ENCODE assay signal across 8 cellular contexts in the genomic region with DNA sequence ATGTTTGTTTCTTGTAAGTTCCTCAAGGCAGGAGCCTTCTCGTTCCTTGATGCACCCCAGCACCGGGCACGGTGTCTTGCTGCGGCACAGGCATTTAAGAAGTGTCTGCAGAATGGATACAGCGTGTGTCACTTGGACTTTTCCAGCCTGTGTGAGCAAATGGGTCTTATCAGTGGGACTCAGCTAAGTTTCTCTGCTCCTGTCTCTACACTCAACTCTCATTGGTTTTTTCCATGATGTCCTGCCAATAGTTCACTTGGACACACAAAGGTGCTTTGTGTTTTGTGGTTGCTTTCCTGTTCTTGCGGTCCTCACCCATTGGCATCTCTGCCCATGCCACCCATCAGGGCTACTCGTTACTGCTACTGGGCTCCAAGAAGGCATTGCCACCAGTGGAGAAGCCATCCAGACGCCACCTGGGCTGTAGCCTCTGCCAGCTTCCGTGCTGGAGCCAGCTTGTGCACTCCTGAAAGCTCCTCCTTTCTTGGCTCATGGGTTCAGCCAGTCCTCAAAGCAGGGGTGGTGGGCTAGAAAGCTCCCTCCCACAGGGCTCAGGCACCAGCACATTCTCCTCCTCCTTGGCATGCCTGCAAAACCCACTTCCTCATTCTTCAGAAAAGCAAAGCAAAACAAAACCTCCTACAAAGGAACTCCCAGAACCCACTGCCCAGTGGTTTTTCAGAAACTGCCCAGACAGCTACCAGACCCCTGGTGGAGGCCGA. TPM values are rescaled to one million over a fixed set of nuclear protein-coding genes. Genes with fewer than 3 reads are reported as not detected.
DNase-seq lines count a peak whose midpoint lies in the region; ATAC-seq, FAIRE-seq and TF ChIP-seq lines count a peak whose summit lies in the region.

No MANE protein-coding gene starts in this region.

- peaks cover 17 to 67% (median 30%) of the 10 kb centered on the region in 3 donors for H3K4me1 ChIP-seq in esophagus squamous epithelium

- H3K4me1 Mint-ChIP-seq in nephron progenitor cell = peaks cover 29% of the 10 kb centered on the region

- no peaks in the 10 kb centered on the region for H3K27me3 ChIP-seq in esophagus squamous epithelium

- DNase-seq in SKM-1 treated with dmso at 0.1 percent for 144 hours (lab: John Stamatoyannopoulos, UW; ENCODE audit: unreplicated experiment) = peak; percentile 91
- DNase-seq in esophagus squamous epithelium (lab: John Stamatoyannopoulos, UW) = no peak
- DNase-seq in nephron progenitor cell = no peak
- no peak for DNase-seq in occipital lobe (lab: John Stamatoyannopoulos, UW)
- DNase-seq in D721Med (ENCODE audit: insufficient read length, low spot score) = no peak

- peak; percentile 92 for ATAC-seq in GM18868 (IDR thresholded peaks at IDR 0.05; ENCODE audit: unreplicated experiment)
- ATAC-seq in HG03103 (IDR thresholded peaks at IDR 0.05; ENCODE audit: low read depth, unreplicated experiment) = peak; percentile 52
- no peak for ATAC-seq in GM21526 (IDR thresholded peaks at IDR 0.05; ENCODE audit: low FRiP score, unreplicated experiment)

- no peaks in the 10 kb centered on the region for H3K9me3 ChIP-seq in esophagus squamous epithelium

- no peak for TF ChIP-seq CTCF in esophagus squamous epithelium (IDR thresholded peaks at IDR 0.05)
- no peak for TF ChIP-seq CTCF in nephron progenitor cell (IDR thresholded peaks at IDR 0.05)
- no peak for TF ChIP-seq CTCF in D721Med (IDR thresholded peaks at IDR 0.05; ENCODE audit: insufficient read depth, missing control alignments)

- peak overlapping the region; percentile 38 for H3K27ac Mint-ChIP-seq in nephron progenitor cell

- H3K27ac ChIP-seq in esophagus squamous epithelium = peak overlapping the region; percentile 41 to 82 (median 57)

- H3K9me3 Mint-ChIP-seq in nephron progenitor cell = peaks cover 32% of the 10 kb centered on the region

- peaks cover 5% of the 10 kb centered on the region for H3K36me3 Mint-ChIP-seq in nephron progenitor cell (ENCODE audit: low read depth)

- H3K4me3 ChIP-seq in esophagus squamous epithelium = peak overlapping the region in 1 of 4 donors; percentile 28

- WGBS in esophagus squamous epithelium, 2 donors = 46 to 61% methylated on average over 7 to 9 of the region's 10 CpGs

- no peak for TF ChIP-seq POLR2A in esophagus squamous epithelium (IDR thresholded peaks at IDR 0.05)

- FAIRE-seq in D721Med (lab: Jason Lieb, UNC) = no peak

- no peaks in the 10 kb centered on the region for H3K36me3 ChIP-seq in esophagus squamous epithelium

- peaks cover 3% of the 10 kb centered on the region for H3K27me3 Mint-ChIP-seq in nephron progenitor cell (ENCODE audit: low read depth, poor library complexity)

- no peak overlapping the region for H3K4me3 Mint-ChIP-seq in nephron progenitor cell

- intact Hi-C loops in esophagus squamous epithelium (cut with DNase I) = no loop called here

RNA-seq across cellular contexts. Expression of a gene that starts 41.4 kb away (rescaled TPM):
- total RNA-seq in esophagus squamous epithelium = 100 to 1,000 TPM in 1 of 4 donors, 10 to 100 TPM in 3; 24.1 to 182 (median 78.0) TPM
- total RNA-seq in occipital lobe = not detected

Comparison
In these comparisons a context has a peak if more than half of its experiments do, and no peak if none do; other contexts are left out.
1. RNA of a gene that starts 41.4 kb away (total RNA-seq): 24.1 to 182 TPM in esophagus squamous epithelium; not detected in occipital lobe (single experiment); every median in the first group is over 10 times any median in the second.